In the genomic region with DNA sequence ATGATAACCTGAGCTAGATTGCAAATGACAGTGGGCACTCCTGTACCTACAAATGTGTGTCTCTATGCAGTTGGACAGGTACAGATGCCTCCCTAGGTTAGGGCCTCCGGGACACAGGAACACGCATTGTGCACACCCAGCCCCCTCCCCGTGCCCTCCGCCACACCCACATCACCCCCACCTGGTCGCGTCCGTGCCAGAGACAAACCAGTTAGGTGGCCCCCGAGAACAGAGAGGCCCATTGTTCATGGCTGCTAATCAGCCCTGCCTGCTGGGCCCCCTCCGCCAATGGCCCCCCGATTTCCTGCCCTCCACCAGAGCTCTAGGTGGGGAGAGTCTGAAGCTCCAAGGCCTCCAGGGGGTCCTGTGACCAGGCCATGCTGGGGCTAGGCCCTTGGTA, we compare ENCODE assay signal across 35 cellular contexts. TPM values are rescaled to one million over a fixed set of nuclear protein-coding genes. Genes with fewer than 3 reads are reported as not detected.
"Had no signal": no experiment of that assay in that cellular context is flagged by ENCODE, and none has a peak within 500 bp of the region (broad histone marks: within the 10 kb centered on the region; RNA-seq: fewer than 3 reads in every experiment).

No MANE protein-coding gene starts in this region.

- H3K27me3 ChIP-seq: brain microvascular endothelial cell, esophagus muscularis mucosa had no signal

- H3K27ac ChIP-seq: ascending aorta, brain microvascular endothelial cell, esophagus muscularis mucosa, foreskin keratinocyte, gastrocnemius medialis had no signal

- H3K4me3 Mint-ChIP-seq: activated CD4-positive, alpha-beta memory T cell treated with anti-CD3 and anti-CD28 coated beads for 36 hours; activated CD4-positive, alpha-beta T cell treated with anti-CD3 and anti-CD28 coated beads for 36 hours; activated CD4-positive, alpha-beta T cell treated with anti-CD3 and anti-CD28 coated beads, Interleukin-2, amount 10 ng/mL, durations not matched to agents 24 days and 14 days; activated CD8-positive, alpha-beta memory T cell treated with anti-CD3 and anti-CD28 coated beads, Interleukin-2, amount 10 ng/mL, durations not matched to agents 7 days and 5 days; activated CD8-positive, alpha-beta T cell treated with anti-CD3 and anti-CD28 coated beads, Interleukin-2, amount 10 ng/mL, durations not matched to agents 7 days and 5 days; activated naive CD4-positive, alpha-beta T cell treated with anti-CD3 and anti-CD28 coated beads, Interleukin-2, amount 10 ng/mL, durations not matched to agents 7 days and 5 days; activated naive CD8-positive, alpha-beta T cell treated with anti-CD3 and anti-CD28 coated beads, Interleukin-2, amount 10 ng/mL, durations not matched to agents 7 days and 5 days; activated T-helper 1 cell treated with anti-CD3 and anti-CD28 coated beads, Interleukin-12 subunit alpha, Interleukin-12 subunit beta, Interleukin-2, Interleukin-4 antibody, amounts not matched to agents 30 ng/mL and 10 ng/mL and 1 ng/mL, durations not matched to agents 14 hours and 24 hours and 36 hours; effector memory CD8-positive, alpha-beta T cell; T-helper 17 cell; T-helper 2 cell treated with Interferon-gamma antibody and Interleukin-4, amounts not matched to agents 5 μg/mL and 100 μg/mL, for 36 hours had no signal

- H3K36me3 ChIP-seq: ascending aorta, brain microvascular endothelial cell, esophagus muscularis mucosa, gastrocnemius medialis had no signal

- H3K4me3 ChIP-seq: ascending aorta, esophagus muscularis mucosa, gastrocnemius medialis had no signal

- DNase-seq: activated CD4-positive, alpha-beta memory T cell treated with anti-CD3 and anti-CD28 coated beads for 36 hours; activated CD4-positive, alpha-beta T cell treated with anti-CD3 and anti-CD28 coated beads for 36 hours; activated CD4-positive, CD25-positive, alpha-beta regulatory T cell; activated CD4-positive, CD25-positive, alpha-beta regulatory T cell treated with anti-CD3 and anti-CD28 coated beads, Interleukin-2, amount 50 U/mL, for 72 hours; activated CD8-positive, alpha-beta memory T cell treated with anti-CD3 and anti-CD28 coated beads, Interleukin-2, amount 10 ng/mL, durations not matched to agents 7 days and 5 days; activated CD8-positive, alpha-beta memory T cell treated with anti-CD3 and anti-CD28 coated beads, Interleukin-2, amount 50 U/mL, for 4 hours; activated CD8-positive, alpha-beta T cell treated with anti-CD3 and anti-CD28 coated beads, Interleukin-2, amount 10 ng/mL, durations not matched to agents 7 days and 5 days; activated gamma-delta T cell; activated naive CD4-positive, alpha-beta T cell; activated naive CD4-positive, alpha-beta T cell treated with anti-CD3 and anti-CD28 coated beads, Interleukin-2, amount 10 ng/mL, durations not matched to agents 7 days and 5 days; activated naive CD8-positive, alpha-beta T cell treated with anti-CD3 and anti-CD28 coated beads, Interleukin-2, amount 10 ng/mL, durations not matched to agents 7 days and 5 days; activated T-cell treated with anti-CD3 and anti-CD28 coated beads, Interleukin-2, amount 50 U/mL, for 1 hour; activated T-cell treated with anti-CD3 and anti-CD28 coated beads, Interleukin-2, amount 50 U/mL, for 48 hours; brain microvascular endothelial cell; caudate nucleus; cortex of kidney; dermis blood vessel endothelial cell; effector CD4-positive, alpha-beta T cell; effector memory CD8-positive, alpha-beta T cell; erythroblast; foreskin keratinocyte; gastrocnemius medialis; glutamatergic neuron; T-helper 1 cell; T-helper 17 cell; T1000 had no signal

- H3K4me1 ChIP-seq: ascending aorta, foreskin keratinocyte, gastrocnemius medialis had no signal

- H3K9me3 Mint-ChIP-seq: activated CD4-positive, alpha-beta memory T cell treated with anti-CD3 and anti-CD28 coated beads for 36 hours; activated CD4-positive, alpha-beta T cell treated with anti-CD3 and anti-CD28 coated beads, Interleukin-2, amount 10 ng/mL, durations not matched to agents 24 days and 14 days; activated naive CD4-positive, alpha-beta T cell treated with anti-CD3 and anti-CD28 coated beads, Interleukin-2, amount 10 ng/mL, durations not matched to agents 7 days and 5 days; activated naive CD4-positive, alpha-beta T cell treated with anti-CD3 and anti-CD28 coated beads, Interleukin-2, amount 50 U/mL, for 72 hours; activated naive CD8-positive, alpha-beta T cell treated with anti-CD3 and anti-CD28 coated beads, Interleukin-2, amount 10 ng/mL, durations not matched to agents 7 days and 5 days; activated T-helper 1 cell treated with anti-CD3 and anti-CD28 coated beads, Interleukin-12 subunit alpha, Interleukin-12 subunit beta, Interleukin-2, Interleukin-4 antibody, amounts not matched to agents 30 ng/mL and 10 ng/mL and 1 ng/mL, durations not matched to agents 14 hours and 24 hours and 36 hours; T-helper 2 cell treated with Interferon-gamma antibody and Interleukin-4, amounts not matched to agents 5 μg/mL and 100 μg/mL, for 36 hours had no signal

- FAIRE-seq: colon had no signal

- H3K27me3 Mint-ChIP-seq: activated CD4-positive, alpha-beta memory T cell treated with anti-CD3 and anti-CD28 coated beads for 36 hours; activated CD4-positive, alpha-beta T cell treated with anti-CD3 and anti-CD28 coated beads, Interleukin-2, amount 10 ng/mL, durations not matched to agents 24 days and 14 days; T-helper 17 cell had no signal

- H3K36me3 Mint-ChIP-seq: activated CD4-positive, alpha-beta memory T cell treated with anti-CD3 and anti-CD28 coated beads for 36 hours; activated CD8-positive, alpha-beta memory T cell treated with anti-CD3 and anti-CD28 coated beads, Interleukin-2, amount 10 ng/mL, durations not matched to agents 7 days and 5 days; activated naive CD4-positive, alpha-beta T cell treated with anti-CD3 and anti-CD28 coated beads, Interleukin-2, amount 10 ng/mL, durations not matched to agents 7 days and 5 days; activated naive CD4-positive, alpha-beta T cell treated with anti-CD3 and anti-CD28 coated beads, Interleukin-2, amount 50 U/mL, for 72 hours; activated naive CD8-positive, alpha-beta T cell treated with anti-CD3 and anti-CD28 coated beads, Interleukin-2, amount 10 ng/mL, durations not matched to agents 7 days and 5 days had no signal

- ATAC-seq: activated CD4-positive, alpha-beta T cell treated with anti-CD3 and anti-CD28 coated beads for 36 hours; activated CD8-positive, alpha-beta memory T cell treated with anti-CD3 and anti-CD28 coated beads, Interleukin-2, amount 10 ng/mL, durations not matched to agents 7 days and 5 days; activated CD8-positive, alpha-beta T cell treated with anti-CD3 and anti-CD28 coated beads, Interleukin-2, amount 10 ng/mL, durations not matched to agents 7 days and 5 days; activated naive CD4-positive, alpha-beta T cell treated with anti-CD3 and anti-CD28 coated beads, Interleukin-2, amount 50 U/mL, for 72 hours; effector memory CD8-positive, alpha-beta T cell; foreskin keratinocyte; gastrocnemius medialis; T-helper 17 cell had no signal

- H3K27ac Mint-ChIP-seq: activated CD4-positive, alpha-beta memory T cell treated with anti-CD3 and anti-CD28 coated beads for 36 hours; activated CD4-positive, alpha-beta T cell treated with anti-CD3 and anti-CD28 coated beads for 36 hours; activated CD4-positive, alpha-beta T cell treated with anti-CD3 and anti-CD28 coated beads, Interleukin-2, amount 10 ng/mL, durations not matched to agents 24 days and 14 days; activated CD8-positive, alpha-beta memory T cell treated with anti-CD3 and anti-CD28 coated beads, Interleukin-2, amount 10 ng/mL, durations not matched to agents 7 days and 5 days; activated CD8-positive, alpha-beta T cell treated with anti-CD3 and anti-CD28 coated beads, Interleukin-2, amount 10 ng/mL, durations not matched to agents 7 days and 5 days; activated naive CD4-positive, alpha-beta T cell treated with anti-CD3 and anti-CD28 coated beads, Interleukin-2, amount 10 ng/mL, durations not matched to agents 7 days and 5 days; activated naive CD4-positive, alpha-beta T cell treated with anti-CD3 and anti-CD28 coated beads, Interleukin-2, amount 50 U/mL, for 72 hours; activated naive CD8-positive, alpha-beta T cell treated with anti-CD3 and anti-CD28 coated beads, Interleukin-2, amount 10 ng/mL, durations not matched to agents 7 days and 5 days; activated T-helper 1 cell treated with anti-CD3 and anti-CD28 coated beads, Interleukin-12 subunit alpha, Interleukin-12 subunit beta, Interleukin-2, Interleukin-4 antibody, amounts not matched to agents 30 ng/mL and 10 ng/mL and 1 ng/mL, durations not matched to agents 14 hours and 24 hours and 36 hours; effector memory CD8-positive, alpha-beta T cell; T-helper 17 cell; T-helper 2 cell treated with Interferon-gamma antibody and Interleukin-4, amounts not matched to agents 5 μg/mL and 100 μg/mL, for 36 hours had no signal

- H3K9me3 ChIP-seq: ascending aorta, esophagus muscularis mucosa, gastrocnemius medialis had no signal

- H3K4me1 Mint-ChIP-seq: activated CD4-positive, alpha-beta T cell treated with anti-CD3 and anti-CD28 coated beads for 36 hours; activated CD4-positive, alpha-beta T cell treated with anti-CD3 and anti-CD28 coated beads, Interleukin-2, amount 10 ng/mL, durations not matched to agents 24 days and 14 days; activated CD8-positive, alpha-beta memory T cell treated with anti-CD3 and anti-CD28 coated beads, Interleukin-2, amount 10 ng/mL, durations not matched to agents 7 days and 5 days; activated naive CD4-positive, alpha-beta T cell treated with anti-CD3 and anti-CD28 coated beads, Interleukin-2, amount 10 ng/mL, durations not matched to agents 7 days and 5 days had no signal

RNA-seq across cellular contexts. Expression of a gene that starts 13.7 kb away (rescaled TPM):
- total RNA-seq: activated CD8-positive, alpha-beta memory T cell treated with anti-CD3 and anti-CD28 coated beads, Interleukin-2, amount 10 ng/mL, durations not matched to agents 7 days and 5 days; activated CD8-positive, alpha-beta T cell treated with anti-CD3 and anti-CD28 coated beads, Interleukin-2, amount 10 ng/mL, durations not matched to agents 7 days and 5 days; gastrocnemius medialis had no signal

RNA-seq across cellular contexts. Expression of a gene that starts 20.9 kb away (rescaled TPM):
- total RNA-seq: activated CD4-positive, alpha-beta memory T cell treated with anti-CD3 and anti-CD28 coated beads for 36 hours; activated CD4-positive, alpha-beta T cell treated with anti-CD3 and anti-CD28 coated beads for 36 hours; activated CD4-positive, alpha-beta T cell treated with anti-CD3 and anti-CD28 coated beads, Interleukin-2, amount 10 ng/mL, durations not matched to agents 24 days and 14 days; activated CD8-positive, alpha-beta memory T cell treated with anti-CD3 and anti-CD28 coated beads for 36 hours; activated CD8-positive, alpha-beta memory T cell treated with anti-CD3 and anti-CD28 coated beads, Interleukin-2, amount 10 ng/mL, durations not matched to agents 7 days and 5 days; activated T-helper 1 cell treated with anti-CD3 and anti-CD28 coated beads, Interleukin-12 subunit alpha, Interleukin-12 subunit beta, Interleukin-2, Interleukin-4 antibody, amounts not matched to agents 30 ng/mL and 10 ng/mL and 1 ng/mL, durations not matched to agents 14 hours and 24 hours and 36 hours; ascending aorta; chondrocyte; dermis blood vessel endothelial cell; foreskin keratinocyte; T-helper 17 cell had no signal
- polyA plus RNA-seq: foreskin keratinocyte had no signal

RNA-seq across cellular contexts. Expression of a gene that starts 32.7 kb away (rescaled TPM):
- total RNA-seq: activated CD4-positive, alpha-beta memory T cell treated with anti-CD3 and anti-CD28 coated beads for 36 hours; activated CD4-positive, alpha-beta T cell treated with anti-CD3 and anti-CD28 coated beads for 36 hours; activated CD4-positive, alpha-beta T cell treated with anti-CD3 and anti-CD28 coated beads, Interleukin-2, amount 10 ng/mL, durations not matched to agents 24 days and 14 days; activated CD8-positive, alpha-beta memory T cell treated with anti-CD3 and anti-CD28 coated beads for 36 hours; activated CD8-positive, alpha-beta memory T cell treated with anti-CD3 and anti-CD28 coated beads, Interleukin-2, amount 10 ng/mL, durations not matched to agents 7 days and 5 days; activated CD8-positive, alpha-beta T cell treated with anti-CD3 and anti-CD28 coated beads, Interleukin-2, amount 10 ng/mL, durations not matched to agents 7 days and 5 days; activated naive CD8-positive, alpha-beta T cell treated with anti-CD3 and anti-CD28 coated beads, Interleukin-2, amount 10 ng/mL, durations not matched to agents 7 days and 5 days; activated T-helper 1 cell treated with anti-CD3 and anti-CD28 coated beads, Interleukin-12 subunit alpha, Interleukin-12 subunit beta, Interleukin-2, Interleukin-4 antibody, amounts not matched to agents 30 ng/mL and 10 ng/mL and 1 ng/mL, durations not matched to agents 14 hours and 24 hours and 36 hours; ascending aorta; chondrocyte; dermis blood vessel endothelial cell had no signal
